18 cellular contexts compared by ENCODE assay signal in the genomic region with DNA sequence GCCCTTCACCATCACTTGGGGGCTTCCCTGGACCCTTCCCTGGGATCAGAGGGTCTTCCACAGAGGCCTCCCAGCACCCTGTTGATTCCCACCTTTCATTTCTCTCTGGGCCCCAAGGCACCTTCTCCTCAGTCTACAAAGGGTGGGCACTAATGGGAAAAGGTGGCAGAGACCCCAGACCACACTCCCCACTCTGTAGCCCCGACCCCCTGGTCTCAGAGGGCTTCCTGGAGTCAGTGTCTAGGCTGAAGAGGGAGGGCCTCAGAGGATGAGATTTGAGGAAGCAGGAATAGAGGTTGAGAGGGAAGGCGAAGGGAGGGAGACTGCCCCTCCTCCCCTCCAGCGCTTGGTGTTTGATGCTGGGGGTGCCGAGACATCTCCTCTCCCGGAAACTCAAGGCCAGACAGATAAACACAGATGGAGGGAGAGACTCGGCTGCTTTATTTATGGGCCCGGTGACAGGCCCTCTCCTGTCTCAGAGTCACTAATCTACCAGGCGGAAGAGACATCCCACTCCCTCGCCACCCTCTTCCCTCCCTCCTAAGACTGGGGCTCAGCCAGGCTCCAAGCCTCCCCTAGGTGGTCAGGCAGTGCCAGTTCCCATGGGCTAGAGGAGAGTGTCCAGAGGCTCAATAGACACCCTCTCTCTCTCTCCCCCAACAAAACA. TPM values are rescaled to one million over a fixed set of nuclear protein-coding genes. Genes with fewer than 3 reads are reported as not detected.
"Had no signal": no experiment of that assay in that cellular context is flagged by ENCODE, and none has a peak within 500 bp of the region (broad histone marks: within the 10 kb centered on the region; RNA-seq: fewer than 3 reads in every experiment).

No MANE protein-coding gene starts in this region.

- FAIRE-seq: astrocyte, endothelial cell of umbilical vein, pancreas had no signal

- H3K27me3 ChIP-seq: colonic mucosa, pancreas, testis had no signal

- H3K36me3 ChIP-seq: colonic mucosa, heart left ventricle, pancreas had no signal

- ATAC-seq: activated CD8-positive, alpha-beta T cell treated with anti-CD3 and anti-CD28 coated beads, Interleukin-2, amount 10 ng/mL, durations not matched to agents 7 days and 5 days; heart left ventricle; left ventricle myocardium superior; pancreas; stimulated activated naive CD8-positive, alpha-beta T cell treated with anti-CD3 and anti-CD28 coated beads, Interleukin-15, amount 100 ng/mL, for 72 hours had no signal

- H3K9me3 ChIP-seq: colonic mucosa, heart left ventricle, pancreas, testis had no signal

- H3K4me1 ChIP-seq: pancreas had no signal

- H3K4me3 ChIP-seq: colonic mucosa, heart left ventricle, pancreas, testis had no signal

- H3K27ac ChIP-seq: colonic mucosa, heart left ventricle, pancreas, testis had no signal

- DNase-seq: activated CD4-positive, alpha-beta T cell treated with anti-CD3 and anti-CD28 coated beads for 48 hours; activated CD8-positive, alpha-beta memory T cell treated with anti-CD3 and anti-CD28 coated beads, Interleukin-2, amount 50 U/mL, for 48 hours; activated CD8-positive, alpha-beta T cell treated with anti-CD3 and anti-CD28 coated beads, Interleukin-2, amount 10 ng/mL, durations not matched to agents 7 days and 5 days; activated naive CD4-positive, alpha-beta T cell; colonic mucosa; foreskin melanocyte; islet precursor cell; left ventricle myocardium superior; pancreas; stimulated activated CD4-positive, alpha-beta T cell treated with anti-CD3 and anti-CD28 coated beads, Interleukin-4, amount 100 ng/mL, for 1 hour; stimulated activated naive CD8-positive, alpha-beta T cell treated with anti-CD3 and anti-CD28 coated beads, Interleukin-15, amount 100 ng/mL, for 72 hours; testis had no signal

RNA-seq across cellular contexts. Expression of gene SP6, which starts 26.5 kb away (rescaled TPM):
- total RNA-seq: T-helper 2 cell treated with Interferon-gamma antibody and Interleukin-4, amounts not matched to agents 100 ng/mL and 5 ng/mL, for 36 hours had no signal

RNA-seq across cellular contexts. Expression of gene LRRC46, which starts 46.0 kb away (rescaled TPM):
- total RNA-seq: left ventricle myocardium superior, mesenteric fat pad, urinary bladder had no signal
